Comparison of ENCODE assay signal across 18 cellular contexts in the genomic region with DNA sequence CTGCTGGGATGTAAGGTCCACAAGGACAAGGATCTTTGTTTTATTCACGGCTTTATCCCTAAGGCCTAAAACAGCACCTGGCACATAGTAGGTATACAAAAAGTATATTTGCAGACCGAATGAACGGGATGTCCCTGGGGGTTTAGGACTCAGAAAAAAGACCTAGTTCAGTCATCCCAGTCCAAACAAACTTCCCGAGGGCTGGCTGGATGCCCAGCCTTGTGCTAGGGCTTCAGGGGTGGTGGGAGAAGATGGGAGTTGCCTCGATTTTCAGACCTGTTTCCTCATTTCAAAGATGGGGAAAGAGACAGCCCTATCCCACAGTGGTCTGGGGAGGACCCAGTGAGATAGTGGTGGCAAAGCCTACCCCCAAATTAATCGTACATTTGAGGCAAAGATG. TPM values are rescaled to one million over a fixed set of nuclear protein-coding genes. Genes with fewer than 3 reads are reported as not detected.
DNase-seq lines count a peak whose midpoint lies in the region; ATAC-seq, FAIRE-seq and TF ChIP-seq lines count a peak whose summit lies in the region.
"Had no signal": no experiment of that assay in that cellular context is flagged by ENCODE, and none has a peak within 500 bp of the region (broad histone marks: within the 10 kb centered on the region; RNA-seq: fewer than 3 reads in every experiment).

No MANE protein-coding gene starts in this region.

- TF ChIP-seq POLR2A in endothelial cell of umbilical vein (IDR thresholded peaks at IDR 0.05; ENCODE audit: low read depth, low read length), result no peak

- H3K9ac ChIP-seq in endothelial cell of umbilical vein (replicated peaks; ENCODE audit: extremely low read depth, insufficient read depth, low read length), result no peak overlapping the region

- H3K9me3 ChIP-seq in right cardiac atrium (ENCODE audit: control insufficient read depth, low read length), result no peaks in the 10 kb centered on the region
- H3K9me3 ChIP-seq in heart right ventricle, result no peaks in the 10 kb centered on the region
- H3K9me3 ChIP-seq in MG63, result no peaks in the 10 kb centered on the region
- no peaks in the 10 kb centered on the region for H3K9me3 ChIP-seq in endothelial cell of umbilical vein (replicated peaks; ENCODE audit: control insufficient read depth, insufficient read depth, low read length)

- no peaks in the 10 kb centered on the region for H4K20me1 ChIP-seq in endothelial cell of umbilical vein (replicated peaks; ENCODE audit: control insufficient read depth, extremely low read depth, insufficient read depth, low read length)

- H3K4me3 ChIP-seq in right cardiac atrium (ENCODE audit: low read length) (no peak overlapping the region), heart right ventricle (no peak overlapping the region), MG63 (no peak overlapping the region), endothelial cell of umbilical vein (replicated peaks in 1 of 3; ENCODE audit: insufficient read depth in 1 of 3, low read depth in 1 of 3, low read length in 3 of 3) (no peak overlapping the region)

- TF ChIP-seq CTCF in heart right ventricle (IDR thresholded peaks at IDR 0.05) (no peak), endothelial cell of umbilical vein (IDR thresholded peaks at IDR 0.05; ENCODE audit: extremely low read depth in 1 of 2, insufficient read depth in 1 of 2, low read depth in 1 of 2, low read length in 2 of 2) (no peak), RWPE1 (conservative IDR thresholded peaks at IDR 0.05; ENCODE audit: low read depth) (no peak)

- no peak overlapping the region for H2AFZ ChIP-seq in endothelial cell of umbilical vein (ENCODE audit: low read depth, low read length)

- no peaks in the 10 kb centered on the region for H3K9me1 ChIP-seq in endothelial cell of umbilical vein (replicated peaks; ENCODE audit: control insufficient read depth, extremely low read depth, insufficient read depth, low read length)

- H3K27ac ChIP-seq in right cardiac atrium (ENCODE audit: low read length), result no peak overlapping the region
- H3K27ac ChIP-seq in heart right ventricle, result peak overlapping the region in 1 of 10 donors; percentile 89
- no peak overlapping the region for H3K27ac ChIP-seq in endothelial cell of umbilical vein (ENCODE audit: insufficient read depth, low read depth, low read length)
- H3K27ac ChIP-seq in RWPE1, result no peak overlapping the region; the same call in 1 of the 2 replicates

- BruUV-seq in endothelial cell of umbilical vein (replicated peaks; lab: Mats Ljungman, UMichigan), result no TSS peak

- no peaks in the 10 kb centered on the region for H3K79me2 ChIP-seq in endothelial cell of umbilical vein (ENCODE audit: control insufficient read depth, insufficient read depth, low read length)

- DNase-seq in right cardiac atrium, result peak in 2 of 3 donors; percentile 53 to 65
- DNase-seq in heart right ventricle, result no peak
- DNase-seq in MG63, result peak; percentile 57
- no peak for DNase-seq in endothelial cell of umbilical vein (ENCODE audit: low read depth, low spot score)
- no peak for DNase-seq in sciatic nerve (ENCODE audit: low spot score)
- DNase-seq in RWPE1 (ENCODE audit: low spot score), result no peak
- no peak for DNase-seq in islet precursor cell
- DNase-seq: DMS79; HCEC 1CT; MV-4-11; NCI-H1417 treated with DMSO at 0.1 percent for 48 hours; NCI-H2029 treated with DMSO at 0.1 percent for 48 hours; NCI-H526; NK-92 treated with Interleukin-12 subunit alpha and Interleukin-12 subunit beta, amount 100 ng/mL, for 24 hours had no signal

- CTCF ChIA-PET in endothelial cell of umbilical vein (lab: Charles Lee) (no interaction called here), RWPE1 (lab: Yijun Ruan, JAX) (no interaction called here)

- peak; percentile 24 for FAIRE-seq in endothelial cell of umbilical vein (lab: Jason Lieb, UNC)
- FAIRE-seq: G401.6 had no signal

- no peak overlapping the region for H3K4me2 ChIP-seq in endothelial cell of umbilical vein (ENCODE audit: insufficient read depth, low read length)

- H3K36me3 ChIP-seq in heart right ventricle (peaks cover 0 to 22% (median 0%) of the 10 kb centered on the region in 9 donors), MG63 (no peaks in the 10 kb centered on the region), endothelial cell of umbilical vein (ENCODE audit: control insufficient read depth in 2 of 2, extremely low read depth in 1 of 2, insufficient read depth in 2 of 2, low read length in 2 of 2) (no peaks in the 10 kb centered on the region)

- ATAC-seq in right cardiac atrium (no peak), heart right ventricle (no peak), sciatic nerve (no peak)

- dilution Hi-C loops in endothelial cell of umbilical vein (cut with MboI; ENCODE audit: extremely low pct_ligation_motif_present, low sequenced_read_pairs), result no loop called here

- peaks cover 4% of the 10 kb centered on the region for H3K4me1 ChIP-seq in right cardiac atrium (ENCODE audit: control insufficient read depth, insufficient read depth, low read length)
- H3K4me1 ChIP-seq in heart right ventricle, result peaks cover 3 to 56% (median 41%) of the 10 kb centered on the region in 9 donors
- peaks cover 7% of the 10 kb centered on the region for H3K4me1 ChIP-seq in endothelial cell of umbilical vein (ENCODE audit: control insufficient read depth, extremely low read depth, insufficient read depth, low read length)

- WGBS in right cardiac atrium, result 43% methylated on average over 6 of the region's 6 CpGs
- whole genome bisulfite sequencing in heart right ventricle, 2 donors, result 42 to 43% methylated on average over 6 of the region's 6 CpGs

- no peaks in the 10 kb centered on the region for H3K27me3 ChIP-seq in right cardiac atrium (ENCODE audit: control insufficient read depth, insufficient read depth)
- H3K27me3 ChIP-seq in heart right ventricle, result peaks cover 0 to 22% (median 0%) of the 10 kb centered on the region in 7 donors
- H3K27me3 ChIP-seq in MG63, result no peaks in the 10 kb centered on the region
- peaks cover 7 to 14% of the 10 kb centered on the region in 2 experiments for H3K27me3 ChIP-seq in endothelial cell of umbilical vein (ENCODE audit: control insufficient read depth in 2 of 2, insufficient read depth in 2 of 2, low read length in 2 of 2)

- POLR2A ChIA-PET in endothelial cell of umbilical vein (lab: Charles Lee) (no interaction called here), RWPE1 (lab: Yijun Ruan, JAX; ENCODE audit: low non-redundant PET) (no interaction called here)

- intact Hi-C loops in right cardiac atrium (cut with DNase I) (no loop called here), heart right ventricle (cut with DNase I) (no loop called here), endothelial cell of umbilical vein (cut with micrococcal nuclease) (no loop called here), sciatic nerve (cut with DNase I) (no loop called here)

RNA-seq across cellular contexts. Expression of a gene that starts 3.0 kb away (rescaled TPM):
- 10 to 100 TPM; 24.8 to 38.5 (median 33.0) TPM for total RNA-seq in right cardiac atrium
- 22.2 TPM for polyA plus RNA-seq in right cardiac atrium
- 10 to 100 TPM; 26.3 to 64.8 (median 37.3) TPM for total RNA-seq in heart right ventricle
- polyA plus RNA-seq in heart right ventricle, result 10 to 100 TPM; 12.2 to 28.5 TPM
- 0.13 TPM in 1 of 2 replicates, not detected in the other for total RNA-seq in MG63 (2014; rRNA removed; shearing (Covaris generic); ENCODE audit: low replicate concordance)
- 1.9 and 2.4 TPM in 2 replicates for total RNA-seq in endothelial cell of umbilical vein
- 0.40 and 0.47 TPM in 2 replicates for polyA plus RNA-seq in endothelial cell of umbilical vein
- 0.28 and 0.48 TPM in 2 replicates for polyA plus RNA-seq in endothelial cell of umbilical vein (2011; cell fraction: cytosol; rRNA removed)
- polyA plus RNA-seq in endothelial cell of umbilical vein (2011; cell fraction: nucleus; rRNA removed), result 0.64 and 0.71 TPM in 2 replicates
- polyA plus RNA-seq in endothelial cell of umbilical vein (2012), result 0.12 TPM in 2 replicates
- 0.12 and 0.38 TPM in 2 replicates for polyA minus RNA-seq in endothelial cell of umbilical vein
- 1.0 TPM for polyA minus RNA-seq in endothelial cell of umbilical vein (2011; cell fraction: cytosol; rRNA and poly(A)+ RNA removed)
- 0.38 and 0.91 TPM in 2 replicates for polyA minus RNA-seq in endothelial cell of umbilical vein (2011; cell fraction: nucleus; rRNA and poly(A)+ RNA removed)
- total RNA-seq in sciatic nerve, result 1.6 TPM

RNA-seq across cellular contexts. Expression of a gene that starts 6.0 kb away (rescaled TPM):
- total RNA-seq in right cardiac atrium (10 to 100 TPM in 3 of 4 donors, 1 to 10 TPM in 1; 9.8 to 25.4 (median 14.4) TPM), heart right ventricle (10 to 100 TPM; 11.8 to 24.8 (median 16.5) TPM), endothelial cell of umbilical vein (7.8 and 7.9 TPM in 2 replicates), sciatic nerve (4.0 TPM)
- polyA plus RNA-seq in right cardiac atrium (34.6 TPM), heart right ventricle (10 to 100 TPM; 14.8 to 37.5 TPM), endothelial cell of umbilical vein (2.1 and 3.2 TPM in 2 replicates)
- total RNA-seq in MG63 (2014; rRNA removed; shearing (Covaris generic); ENCODE audit: low replicate concordance), result 1.2 and 9.7 TPM in 2 replicates
- polyA plus RNA-seq in endothelial cell of umbilical vein (2011; cell fraction: cytosol; rRNA removed), result 5.9 and 6.4 TPM in 2 replicates
- 3.5 and 5.7 TPM in 2 replicates for polyA plus RNA-seq in endothelial cell of umbilical vein (2011; cell fraction: nucleus; rRNA removed)
- 4.9 and 6.6 TPM in 2 replicates for polyA plus RNA-seq in endothelial cell of umbilical vein (2012)
- polyA minus RNA-seq in endothelial cell of umbilical vein, result 3.5 and 3.7 TPM in 2 replicates
- polyA minus RNA-seq in endothelial cell of umbilical vein (2011; cell fraction: cytosol; rRNA and poly(A)+ RNA removed), result 3.4 TPM
- polyA minus RNA-seq in endothelial cell of umbilical vein (2011; cell fraction: nucleus; rRNA and poly(A)+ RNA removed), result 2.2 and 3.5 TPM in 2 replicates

RNA-seq across cellular contexts. Expression of a gene that starts 8.2 kb away (rescaled TPM):
- total RNA-seq in right cardiac atrium (1 to 10 TPM in 2 of 4 donors, under 1 TPM in 2; 0.70 to 1.8 (median 1.1) TPM), heart right ventricle (1 to 10 TPM in 3 of 10 donors, under 1 TPM in 7; 0.28 to 6.6 (median 0.65) TPM), endothelial cell of umbilical vein (not detected in 2 replicates), sciatic nerve (0.71 TPM)
- polyA plus RNA-seq in right cardiac atrium (0.38 TPM), heart right ventricle (1 to 10 TPM in 1 of 2 donors, under 1 TPM in 1; 0.67 to 1.5 TPM), endothelial cell of umbilical vein (0.06 TPM in 1 of 2 replicates, not detected in the other)
- total RNA-seq in MG63 (2014; rRNA removed; shearing (Covaris generic); ENCODE audit: low replicate concordance), result not detected in 2 replicates
- not detected in 2 replicates for polyA plus RNA-seq in endothelial cell of umbilical vein (2011; cell fraction: cytosol; rRNA removed)
- 0.11 TPM in 1 of 2 replicates, not detected in the other for polyA plus RNA-seq in endothelial cell of umbilical vein (2011; cell fraction: nucleus; rRNA removed)
- not detected in 2 replicates for polyA plus RNA-seq in endothelial cell of umbilical vein (2012)
- 0.21 and 0.51 TPM in 2 replicates for polyA minus RNA-seq in endothelial cell of umbilical vein
- not detected for polyA minus RNA-seq in endothelial cell of umbilical vein (2011; cell fraction: cytosol; rRNA and poly(A)+ RNA removed)
- polyA minus RNA-seq in endothelial cell of umbilical vein (2011; cell fraction: nucleus; rRNA and poly(A)+ RNA removed), result 0.53 and 0.67 TPM in 2 replicates
- total RNA-seq: LHCN-M2, SK-MEL-5 had no signal

RNA-seq across cellular contexts. Expression of a gene that starts 14.8 kb away (rescaled TPM):
- total RNA-seq in right cardiac atrium, result not detected
- 0.18 TPM for polyA plus RNA-seq in right cardiac atrium
- total RNA-seq in heart right ventricle, result under 1 TPM in 1 of 10 donors, not detected in 9; 0.19 TPM
- polyA plus RNA-seq in heart right ventricle, result not detected
- total RNA-seq in MG63 (2014; rRNA removed; shearing (Covaris generic); ENCODE audit: low replicate concordance), result not detected in 2 replicates
- total RNA-seq in endothelial cell of umbilical vein, result not detected in 2 replicates
- not detected in 2 replicates for polyA plus RNA-seq in endothelial cell of umbilical vein
- polyA plus RNA-seq in endothelial cell of umbilical vein (2011; cell fraction: cytosol; rRNA removed), result not detected in 2 replicates
- polyA plus RNA-seq in endothelial cell of umbilical vein (2011; cell fraction: nucleus; rRNA removed), result not detected in 2 replicates
- not detected in 2 replicates for polyA plus RNA-seq in endothelial cell of umbilical vein (2012)
- polyA minus RNA-seq in endothelial cell of umbilical vein, result 0.11 TPM in 1 of 2 replicates, not detected in the other
- polyA minus RNA-seq in endothelial cell of umbilical vein (2011; cell fraction: cytosol; rRNA and poly(A)+ RNA removed), result 7.2 TPM
- not detected in 2 replicates for polyA minus RNA-seq in endothelial cell of umbilical vein (2011; cell fraction: nucleus; rRNA and poly(A)+ RNA removed)
- total RNA-seq in sciatic nerve, result not detected
- total RNA-seq: LHCN-M2, SK-MEL-5 had no signal
- polyA plus RNA-seq: IgD-negative memory B cell had no signal

RNA-seq across cellular contexts. Expression of a gene that starts 41.4 kb away (rescaled TPM):
- total RNA-seq in right cardiac atrium (10 to 100 TPM; 14.0 to 24.9 (median 15.2) TPM), heart right ventricle (10 to 100 TPM in 9 of 10 donors, 1 to 10 TPM in 1; 9.5 to 21.1 (median 14.1) TPM), endothelial cell of umbilical vein (51.1 and 52.6 TPM in 2 replicates), sciatic nerve (29.6 TPM)
- polyA plus RNA-seq in right cardiac atrium (5.6 TPM), heart right ventricle (10 to 100 TPM in 1 of 2 donors, 1 to 10 TPM in 1; 3.4 to 12.7 TPM), endothelial cell of umbilical vein (23.2 and 26.0 TPM in 2 replicates)
- total RNA-seq in MG63 (2014; rRNA removed; shearing (Covaris generic); ENCODE audit: low replicate concordance), result not detected in 2 replicates
- polyA plus RNA-seq in endothelial cell of umbilical vein (2011; cell fraction: cytosol; rRNA removed), result 11.9 and 17.8 TPM in 2 replicates
- 191 and 204 TPM in 2 replicates for polyA plus RNA-seq in endothelial cell of umbilical vein (2011; cell fraction: nucleus; rRNA removed)
- 33.0 and 35.2 TPM in 2 replicates for polyA plus RNA-seq in endothelial cell of umbilical vein (2012)
- polyA minus RNA-seq in endothelial cell of umbilical vein, result 24.1 and 26.7 TPM in 2 replicates
- polyA minus RNA-seq in endothelial cell of umbilical vein (2011; cell fraction: cytosol; rRNA and poly(A)+ RNA removed), result 3.0 TPM
- 39.1 and 53.2 TPM in 2 replicates for polyA minus RNA-seq in endothelial cell of umbilical vein (2011; cell fraction: nucleus; rRNA and poly(A)+ RNA removed)

Comparison
In these comparisons a context has a peak if more than half of its experiments do, and no peak if none do; other contexts are left out.
1. DNase-seq: peak in right cardiac atrium (2 of 3) and MG63 (single experiment); none in heart right ventricle (0 of 2), endothelial cell of umbilical vein (single experiment), sciatic nerve (single experiment), RWPE1 (single experiment) and islet precursor cell (single experiment).